Comparison of ENCODE assay signal across 8 cellular contexts in genomic region chr13:44578064-44578394, GRCh38. TPM values are rescaled to one million over a fixed set of nuclear protein-coding genes. Genes with fewer than 3 reads are reported as not detected.
A peak's percentile ranks its signal among the peaks of the same experiment; 100 is the strongest.
DNase-seq lines count a peak whose midpoint lies in the region; ATAC-seq, FAIRE-seq and TF ChIP-seq lines count a peak whose summit lies in the region.

No MANE protein-coding gene starts in this region.

- H3K27me3 ChIP-seq in heart left ventricle (no peaks in the 10 kb centered on the region), WERI-Rb-1 (ENCODE audit: insufficient read depth, low read depth, severe bottlenecking) (no peaks in the 10 kb centered on the region), sigmoid colon (no peaks in the 10 kb centered on the region)

- TF ChIP-seq EP300 in sigmoid colon (IDR thresholded peaks at IDR 0.05): no peak

- H3K27ac ChIP-seq in heart left ventricle (peak overlapping the region; percentile 92 to 99 (median 97)), WERI-Rb-1 (peak overlapping the region; percentile 82), sigmoid colon (peak overlapping the region; percentile 97 to 99 (median 99))

- DNase-seq in heart left ventricle (no peak), left cardiac atrium (no peak), WERI-Rb-1 (no peak), fibroblast of villous mesenchyme (ENCODE audit: low read depth) (no peak), sigmoid colon (no peak), D721Med (ENCODE audit: insufficient read length, low spot score) (no peak), activated gamma-delta T cell treated with Interleukin-2 at 50 U/mL for 16 hours (no peak), GM13977 (ENCODE audit: low spot score) (no peak)

- 3 to 4% (median 4%) methylated on average over 12 to 15 of the region's 15 CpGs for WGBS in heart left ventricle, 4 donors
- WGBS in sigmoid colon, 2 donors: 1% methylated on average over 15 of the region's 15 CpGs

- TF ChIP-seq POLR2A in heart left ventricle (IDR thresholded peaks at IDR 0.05) (no peak), sigmoid colon (IDR thresholded peaks at IDR 0.05) (no peak)

- H3K9me3 ChIP-seq in heart left ventricle (no peaks in the 10 kb centered on the region), WERI-Rb-1 (ENCODE audit: severe bottlenecking) (no peaks in the 10 kb centered on the region), sigmoid colon (no peaks in the 10 kb centered on the region)

- peaks cover 0 to 37% (median 30%) of the 10 kb centered on the region in 12 donors for H3K4me1 ChIP-seq in heart left ventricle
- H3K4me1 ChIP-seq in sigmoid colon: peaks cover 0 to 35% (median 25%) of the 10 kb centered on the region in 4 donors

- ATAC-seq in heart left ventricle (peak in 1 of 4 donors; percentile 0), left cardiac atrium (no peak)

- H3K36me3 ChIP-seq in heart left ventricle (no peaks in the 10 kb centered on the region), WERI-Rb-1 (peaks cover 13% of the 10 kb centered on the region), sigmoid colon (no peaks in the 10 kb centered on the region)

- no peak for TF ChIP-seq CTCF in heart left ventricle (IDR thresholded peaks at IDR 0.05)
- TF ChIP-seq CTCF in WERI-Rb-1 (IDR thresholded peaks at IDR 0.05; ENCODE audit: low read depth, low read length): no peak
- no peak for TF ChIP-seq CTCF in fibroblast of villous mesenchyme (IDR thresholded peaks at IDR 0.05; ENCODE audit: insufficient read depth, low read depth, low read length)
- no peak for TF ChIP-seq CTCF in sigmoid colon (IDR thresholded peaks at IDR 0.05)
- TF ChIP-seq CTCF in D721Med (IDR thresholded peaks at IDR 0.05; ENCODE audit: insufficient read depth, missing control alignments): no peak
- no peak for TF ChIP-seq CTCF in GM13977 (IDR thresholded peaks at IDR 0.05; ENCODE audit: extremely low read depth, insufficient read depth, missing control alignments)

- intact Hi-C loops in heart left ventricle (cut with DNase I) (loop anchor here in 8 of 10 donors (5.0 to 10.0 kb wide), 11 partner anchors 91 to 394 kb away; no protein-coding TSS in a partner anchor), left cardiac atrium (cut with DNase I) (loop anchor here in 1 of 2 donors (5.0 to 10.0 kb wide), 3 partner anchors 93 to 339 kb away; no protein-coding TSS in a partner anchor), sigmoid colon (cut with DNase I) (loop anchor here (5.0 kb wide), 3 partner anchors 96 to 394 kb away; no protein-coding TSS in a partner anchor)

- in situ Hi-C loops in GM13977 (cut with MboI; ENCODE audit: low pct_unique_long_range_greater_than_20kb, low sequenced_read_pairs, unreplicated experiment): no loop called here

- no peak for FAIRE-seq in D721Med (lab: Jason Lieb, UNC)

- H3K4me3 ChIP-seq in heart left ventricle (peak overlapping the region; percentile 72 to 98 (median 94)), WERI-Rb-1 (ENCODE audit: low read depth, low read length) (peak overlapping the region; percentile 80), fibroblast of villous mesenchyme (ENCODE audit: low read depth, low read length) (peak overlapping the region; percentile 86), sigmoid colon (peak overlapping the region; percentile 81 to 95 (median 89))

RNA-seq across cellular contexts. Expression of gene TSC22D1, which starts 1.9 kb away (rescaled TPM):
- total RNA-seq in heart left ventricle: 100 to 1,000 TPM in 8 of 9 donors, 10 to 100 TPM in 1; 74.6 to 166 (median 128) TPM
- 100 to 1,000 TPM in 1 of 2 donors, 10 to 100 TPM in 1; 61.0 to 116 TPM for polyA plus RNA-seq in heart left ventricle
- total RNA-seq in left cardiac atrium: 100 to 1,000 TPM in 1 of 2 donors, 10 to 100 TPM in 1; 68.5 to 109 TPM
- 54.4 and 54.8 TPM in 2 replicates for total RNA-seq in fibroblast of villous mesenchyme
- total RNA-seq in sigmoid colon: 100 to 1,000 TPM; 121 to 179 (median 163) TPM
- 100 to 1,000 TPM; 136 to 225 (median 213) TPM for polyA plus RNA-seq in sigmoid colon
